In genomic region chr4:119735136-119735770, GRCh38 we compare ENCODE assay signal across 10 cellular contexts.
DNase-seq lines count a peak whose midpoint lies in the region; ATAC-seq, FAIRE-seq and TF ChIP-seq lines count a peak whose summit lies in the region.
"Had no signal": no experiment of that assay in that cellular context is flagged by ENCODE, and none has a peak within 500 bp of the region (broad histone marks: within the 10 kb centered on the region; RNA-seq: fewer than 3 reads in every experiment).

No MANE protein-coding gene starts in this region.

- no peak overlapping the region for H3K23ac ChIP-seq in mesenchymal stem cell (ENCODE audit: low read length in 2 of 2)

- H2BK15ac ChIP-seq in mesenchymal stem cell (ENCODE audit: low read depth, poor library complexity, severe bottlenecking) = no peak overlapping the region

- H3K18ac ChIP-seq in mesenchymal stem cell (ENCODE audit: low read depth in 1 of 2, low read length in 2 of 2) = no peak overlapping the region

- H3K27me3 ChIP-seq in mesenchymal stem cell (ENCODE audit: control insufficient read depth in 1 of 2, insufficient read depth in 1 of 2, low read length in 2 of 2) (no peaks in the 10 kb centered on the region), vagina (no peaks in the 10 kb centered on the region), uterus (no peaks in the 10 kb centered on the region)

- no peak overlapping the region for H2BK12ac ChIP-seq in mesenchymal stem cell (ENCODE audit: low read length in 2 of 2)

- H3K4ac ChIP-seq in mesenchymal stem cell (ENCODE audit: low read depth in 1 of 2, low read length in 2 of 2) = no peak overlapping the region

- H3K36me3 ChIP-seq in mesenchymal stem cell (ENCODE audit: control insufficient read depth in 1 of 2, insufficient read depth in 2 of 2, low read depth in 1 of 2, low read length in 2 of 2) (no peaks in the 10 kb centered on the region), vagina (no peaks in the 10 kb centered on the region), uterus (no peaks in the 10 kb centered on the region)

- H3K9me3 ChIP-seq in mesenchymal stem cell (ENCODE audit: control insufficient read depth, low read length) (no peaks in the 10 kb centered on the region), vagina (no peaks in the 10 kb centered on the region), uterus (no peaks in the 10 kb centered on the region)

- H4K8ac ChIP-seq in mesenchymal stem cell (ENCODE audit: low read length) = no peak overlapping the region

- no peak overlapping the region for H2BK5ac ChIP-seq in mesenchymal stem cell (ENCODE audit: low read depth, low read length, poor library complexity, severe bottlenecking)

- TF ChIP-seq POLR2A in vagina (IDR thresholded peaks at IDR 0.05) = no peak
- TF ChIP-seq POLR2A in uterus (IDR thresholded peaks at IDR 0.05) = no peak

- H3K9ac ChIP-seq in mesenchymal stem cell (ENCODE audit: low read length) = peak overlapping the region; percentile 59

- 0% methylated on average over 1 of the region's 2 CpGs for WGBS in mesenchymal stem cell

- H3K4me2 ChIP-seq in mesenchymal stem cell (ENCODE audit: low read length, poor library complexity, severe bottlenecking) = no peak overlapping the region

- no peak overlapping the region for H2AFZ ChIP-seq in mesenchymal stem cell (ENCODE audit: low read depth, low read length)

- no peak overlapping the region for H2AK5ac ChIP-seq in mesenchymal stem cell (ENCODE audit: low read length, severe bottlenecking)

- H3K4me3 ChIP-seq in mesenchymal stem cell (ENCODE audit: insufficient read depth in 1 of 2, low read depth in 1 of 2, low read length in 2 of 2) = no peak overlapping the region
- no peak overlapping the region for H3K4me3 ChIP-seq in vagina
- no peak overlapping the region for H3K4me3 ChIP-seq in uterus

- H2BK120ac ChIP-seq in mesenchymal stem cell (ENCODE audit: low read depth, low read length) = peak overlapping the region; percentile 19

- H3K79me1 ChIP-seq in mesenchymal stem cell (replicated peaks; ENCODE audit: low read length, poor library complexity, severe bottlenecking) = no peaks in the 10 kb centered on the region

- H3K4me1 ChIP-seq in mesenchymal stem cell (ENCODE audit: control insufficient read depth, insufficient read depth, low read depth, low read length) (peaks cover 1% of the 10 kb centered on the region), vagina (peaks cover 23% of the 10 kb centered on the region), uterus (no peaks in the 10 kb centered on the region)

- H3K27ac ChIP-seq in mesenchymal stem cell (ENCODE audit: low read length, poor library complexity, severe bottlenecking) (peak overlapping the region; percentile 90), vagina (peak overlapping the region; percentile 67), uterus (peak overlapping the region in 1 of 2 donors; percentile 46)

- H4K91ac ChIP-seq in mesenchymal stem cell (ENCODE audit: low read length) = no peak overlapping the region

- TF ChIP-seq CTCF in vagina (IDR thresholded peaks at IDR 0.05) (no peak), uterus (IDR thresholded peaks at IDR 0.05) (no peak)

- FAIRE-seq in endometrium (lab: Jason Lieb, UNC) = peak; percentile 12
- FAIRE-seq: kidney had no signal

- intact Hi-C loops in vagina (cut with DNase I) (no loop called here), uterus (cut with DNase I; ENCODE audit: low total_unique reads) (no loop called here)

- DNase-seq in NCI-H460 (ENCODE audit: extremely low read depth, low read depth) = peak; percentile 14
- DNase-seq in mesenchymal stem cell = peak; percentile 91
- no peak for DNase-seq in vagina (ENCODE audit: extremely low spot score in 2 of 2)
- no peak for DNase-seq in uterus
- no peak for DNase-seq in NK-92 treated with Interleukin-12 subunit alpha and Interleukin-12 subunit beta, amount 100 ng/mL, for 24 hours (lab: John Stamatoyannopoulos, UW)
- DNase-seq: NCI-H1694 had no signal

- ATAC-seq in HG02798 (IDR thresholded peaks at IDR 0.05; ENCODE audit: poor library complexity, unreplicated experiment) (no peak), HG03521 (IDR thresholded peaks at IDR 0.05; ENCODE audit: unreplicated experiment) (no peak)

- no peak overlapping the region for H3K14ac ChIP-seq in mesenchymal stem cell (ENCODE audit: low read length in 2 of 2)

Comparison
In these comparisons a context has a peak if more than half of its experiments do, and no peak if none do; other contexts are left out.
1. DNase-seq: peak in NCI-H460 (single experiment) and mesenchymal stem cell (single experiment); none in vagina (0 of 2), uterus (0 of 2) and NK-92 treated with Interleukin-12 subunit alpha and Interleukin-12 subunit beta, amount 100 ng/mL, for 24 hours (single experiment).